In the genomic region with DNA sequence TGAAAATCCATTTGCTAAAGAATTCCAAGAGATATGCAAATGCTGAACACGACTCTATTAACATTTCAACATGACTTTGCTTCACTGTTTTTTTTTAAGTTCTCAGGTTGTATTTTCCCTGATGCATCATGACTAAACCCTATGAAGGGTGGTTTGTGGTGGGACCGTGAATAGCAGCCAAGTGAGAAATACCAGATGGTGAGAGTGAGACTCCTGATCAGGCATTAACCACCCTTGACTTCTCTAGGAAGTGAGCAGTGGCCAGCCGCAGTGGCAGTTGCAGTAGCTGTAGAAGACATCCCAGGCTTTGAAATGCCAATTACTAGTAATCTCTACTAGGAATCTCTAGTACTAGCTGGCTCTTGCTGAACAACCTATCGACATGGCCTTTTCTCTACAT, we compare ENCODE assay signal across 1 cellular context.
TF ChIP-seq lines count a peak whose summit lies in the region.

No MANE protein-coding gene starts in this region.

TF ChIP-seq in GM12878, 131 proteins besides CTCF, POLR2A, EP300 and RAD21 (continued from another document):
- TF ChIP-seq, protein P1, sequence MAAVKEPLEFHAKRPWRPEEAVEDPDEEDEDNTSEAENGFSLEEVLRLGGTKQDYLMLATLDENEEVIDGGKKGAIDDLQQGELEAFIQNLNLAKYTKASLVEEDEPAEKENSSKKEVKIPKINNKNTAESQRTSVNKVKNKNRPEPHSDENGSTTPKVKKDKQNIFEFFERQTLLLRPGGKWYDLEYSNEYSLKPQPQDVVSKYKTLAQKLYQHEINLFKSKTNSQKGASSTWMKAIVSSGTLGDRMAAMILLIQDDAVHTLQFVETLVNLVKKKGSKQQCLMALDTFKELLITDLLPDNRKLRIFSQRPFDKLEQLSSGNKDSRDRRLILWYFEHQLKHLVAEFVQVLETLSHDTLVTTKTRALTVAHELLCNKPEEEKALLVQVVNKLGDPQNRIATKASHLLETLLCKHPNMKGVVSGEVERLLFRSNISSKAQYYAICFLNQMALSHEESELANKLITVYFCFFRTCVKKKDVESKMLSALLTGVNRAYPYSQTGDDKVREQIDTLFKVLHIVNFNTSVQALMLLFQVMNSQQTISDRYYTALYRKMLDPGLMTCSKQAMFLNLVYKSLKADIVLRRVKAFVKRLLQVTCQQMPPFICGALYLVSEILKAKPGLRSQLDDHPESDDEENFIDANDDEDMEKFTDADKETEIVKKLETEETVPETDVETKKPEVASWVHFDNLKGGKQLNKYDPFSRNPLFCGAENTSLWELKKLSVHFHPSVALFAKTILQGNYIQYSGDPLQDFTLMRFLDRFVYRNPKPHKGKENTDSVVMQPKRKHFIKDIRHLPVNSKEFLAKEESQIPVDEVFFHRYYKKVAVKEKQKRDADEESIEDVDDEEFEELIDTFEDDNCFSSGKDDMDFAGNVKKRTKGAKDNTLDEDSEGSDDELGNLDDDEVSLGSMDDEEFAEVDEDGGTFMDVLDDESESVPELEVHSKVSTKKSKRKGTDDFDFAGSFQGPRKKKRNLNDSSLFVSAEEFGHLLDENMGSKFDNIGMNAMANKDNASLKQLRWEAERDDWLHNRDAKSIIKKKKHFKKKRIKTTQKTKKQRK (IDR thresholded peaks at IDR 0.05; ENCODE audit: low read depth, low read length) = no peak
- TF ChIP-seq EGR1 (IDR thresholded peaks at IDR 0.05; ENCODE audit: borderline replicate concordance in 1 of 2, low read depth in 2 of 2, low read length in 2 of 2) (no peak), EZH2 (IDR thresholded peaks at IDR 0.05; ENCODE audit: borderline replicate concordance, control insufficient read depth, low read depth, low read length) (no peak), KDM1A (IDR thresholded peaks at IDR 0.05; ENCODE audit: borderline replicate concordance) (no peak), ATF3 (IDR thresholded peaks at IDR 0.05; ENCODE audit: borderline replicate concordance, extremely low read depth, low read depth, low read length) (no peak), YY1 (IDR thresholded peaks at IDR 0.05; ENCODE audit: low read depth, low read length) (no peak), MYB (IDR thresholded peaks at IDR 0.05; ENCODE audit: borderline replicate concordance, low read depth, low read length) (no peak)
- TF ChIP-seq, protein P2, sequence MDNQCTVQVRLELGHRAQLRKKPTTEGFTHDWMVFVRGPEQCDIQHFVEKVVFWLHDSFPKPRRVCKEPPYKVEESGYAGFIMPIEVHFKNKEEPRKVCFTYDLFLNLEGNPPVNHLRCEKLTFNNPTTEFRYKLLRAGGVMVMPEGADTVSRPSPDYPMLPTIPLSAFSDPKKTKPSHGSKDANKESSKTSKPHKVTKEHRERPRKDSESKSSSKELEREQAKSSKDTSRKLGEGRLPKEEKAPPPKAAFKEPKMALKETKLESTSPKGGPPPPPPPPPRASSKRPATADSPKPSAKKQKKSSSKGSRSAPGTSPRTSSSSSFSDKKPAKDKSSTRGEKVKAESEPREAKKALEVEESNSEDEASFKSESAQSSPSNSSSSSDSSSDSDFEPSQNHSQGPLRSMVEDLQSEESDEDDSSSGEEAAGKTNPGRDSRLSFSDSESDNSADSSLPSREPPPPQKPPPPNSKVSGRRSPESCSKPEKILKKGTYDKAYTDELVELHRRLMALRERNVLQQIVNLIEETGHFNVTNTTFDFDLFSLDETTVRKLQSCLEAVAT (IDR thresholded peaks at IDR 0.05) = no peak
